In genomic region chr14:90381999-90382451, GRCh38 we compare ENCODE assay signal across 8 cellular contexts. TPM values are rescaled to one million over a fixed set of nuclear protein-coding genes. Genes with fewer than 3 reads are reported as not detected.
A peak's percentile ranks its signal among the peaks of the same experiment; 100 is the strongest.
DNase-seq lines count a peak whose midpoint lies in the region; ATAC-seq, FAIRE-seq and TF ChIP-seq lines count a peak whose summit lies in the region.

No MANE protein-coding gene starts in this region.

- H3K4me1 ChIP-seq in lung (ENCODE audit: control insufficient read depth in 2 of 2, insufficient read depth in 2 of 2, low read length in 2 of 2): peaks cover 0 to 4% of the 10 kb centered on the region in 2 donors

- peak overlapping the region; percentile 99 for H3K27ac ChIP-seq in coronary artery
- peak overlapping the region; percentile 96 to 99 for H3K27ac ChIP-seq in lung (ENCODE audit: low read depth in 1 of 2, low read length in 1 of 2)

- peak; percentile 65 for DNase-seq in activated CD8-positive, alpha-beta memory T cell treated with anti-CD3 and anti-CD28 coated beads for 24 hours
- no peak for DNase-seq in activated CD8-positive, alpha-beta memory T cell treated with anti-CD3 and anti-CD28 coated beads, Interleukin-2, amount 50 U/mL, for 48 hours
- DNase-seq in NCI-H524 treated with DMSO at 0.1 percent for 48 hours (lab: John Stamatoyannopoulos, UW): peak; percentile 19
- DNase-seq in coronary artery (ENCODE audit: low spot score): no peak
- DNase-seq in lung (ENCODE audit: low spot score): peak; percentile 56
- DNase-seq in RCC 7860 (ENCODE audit: low spot score): no peak

- H3K4me3 ChIP-seq in coronary artery: peak overlapping the region; percentile 78
- peak overlapping the region; percentile 62 for H3K4me3 ChIP-seq in lung

- no peaks in the 10 kb centered on the region for H3K27me3 ChIP-seq in lung (ENCODE audit: control insufficient read depth, insufficient read depth)

- no peak for FAIRE-seq in RCC 7860 (lab: Jason Lieb, UNC)

- ATAC-seq in lung (ENCODE audit: insufficient read depth, low FRiP score) (no peak), GM19397 (IDR thresholded peaks at IDR 0.05; ENCODE audit: unreplicated experiment) (no peak), GM21528 (IDR thresholded peaks at IDR 0.05; ENCODE audit: low FRiP score, unreplicated experiment) (no peak)

- no peak for TF ChIP-seq CTCF in coronary artery (IDR thresholded peaks at IDR 0.05)
- TF ChIP-seq CTCF in lung (IDR thresholded peaks at IDR 0.05; ENCODE audit: control extremely low read depth, extremely low read depth): no peak

- no peaks in the 10 kb centered on the region for H3K36me3 ChIP-seq in lung (ENCODE audit: control insufficient read depth in 2 of 2, insufficient read depth in 2 of 2, low read length in 2 of 2)

- WGBS in lung, 2 donors: 32 to 42% methylated on average over 13 of the region's 13 CpGs

- no peaks in the 10 kb centered on the region for H3K9me3 ChIP-seq in lung (ENCODE audit: control insufficient read depth in 2 of 2, insufficient read depth in 1 of 2, low read length in 1 of 2)

RNA-seq across cellular contexts. Expression of gene CALM1, which starts 14.8 kb away (rescaled TPM):
- 100 to 1,000 TPM; 476 to 543 TPM for total RNA-seq in lung
- polyA plus RNA-seq in lung: 100 to 1,000 TPM; 364 to 480 TPM

RNA-seq across cellular contexts. Expression of gene NRDE2, which starts 50.3 kb away (rescaled TPM):
- 10 to 100 TPM; 18.9 to 21.0 TPM for total RNA-seq in lung
- 1 to 10 TPM; 7.0 to 7.7 TPM for polyA plus RNA-seq in lung

Comparison
In these comparisons a context has a peak if more than half of its experiments do, and no peak if none do; other contexts are left out.
1. DNase-seq: peak in activated CD8-positive, alpha-beta memory T cell treated with anti-CD3 and anti-CD28 coated beads for 24 hours (single experiment), NCI-H524 treated with DMSO at 0.1 percent for 48 hours (single experiment) and lung (single experiment); none in activated CD8-positive, alpha-beta memory T cell treated with anti-CD3 and anti-CD28 coated beads, Interleukin-2, amount 50 U/mL, for 48 hours (single experiment), coronary artery (single experiment) and RCC 7860 (single experiment).